26 cellular contexts compared by ENCODE assay signal in genomic region chr11:96763244-96763643, GRCh38.
"Had no signal": no experiment of that assay in that cellular context is flagged by ENCODE, and none has a peak within 500 bp of the region (broad histone marks: within the 10 kb centered on the region; RNA-seq: fewer than 3 reads in every experiment).

No MANE protein-coding gene starts in this region.

- H3K27ac Mint-ChIP-seq: activated CD8-positive, alpha-beta T cell treated with anti-CD3 and anti-CD28 coated beads for 36 hours; activated naive CD4-positive, alpha-beta T cell treated with anti-CD3 and anti-CD28 coated beads, Interleukin-2, amount 50 U/mL, for 72 hours; activated T-helper 2 cell treated with anti-CD3 and anti-CD28 coated beads, Interferon-gamma antibody, Interleukin-2, Interleukin-4, amounts not matched to agents 10 μg/mL and 5 μg/mL and 100 μg/mL, durations not matched to agents 14 hours and 24 hours and 36 hours; nephron; WTC11 had no signal

- DNase-seq: activated CD4-positive, alpha-beta T cell treated with anti-CD3 and anti-CD28 coated beads, Interleukin-2, amount 50 U/mL, for 1 hour; activated CD8-positive, alpha-beta T cell treated with anti-CD3 and anti-CD28 coated beads for 36 hours; activated naive CD4-positive, alpha-beta T cell; activated T-cell treated with anti-CD3 and anti-CD28 coated beads, Interleukin-2, amount 50 U/mL, for 4 hours; anterior cingulate cortex; body of pancreas; cortex of kidney; esophagus squamous epithelium; heart right ventricle; left ventricle myocardium inferior; pancreas; retina; stimulated activated CD4-positive, alpha-beta T cell treated with anti-CD3 and anti-CD28 coated beads, Interleukin-12 subunit alpha, Interleukin-12 subunit beta, amount 100 ng/mL, for 4 hours; stimulated activated CD4-positive, alpha-beta T cell treated with anti-CD3 and anti-CD28 coated beads, Interleukin-4, amount 100 ng/mL, for 1 hour; stimulated activated naive CD8-positive, alpha-beta T cell treated with anti-CD3 and anti-CD28 coated beads, Interleukin-15, Interleukin-2, amounts not matched to agents 100 U/mL and 50 U/mL, for 24 hours; testis; transverse colon had no signal

- H3K27ac ChIP-seq: body of pancreas, esophagus squamous epithelium, heart right ventricle, left ventricle myocardium inferior, neutrophil, pancreas, prostate gland, skin epidermis, testis, transverse colon had no signal

- H3K4me1 ChIP-seq: body of pancreas, esophagus squamous epithelium, heart right ventricle, left ventricle myocardium inferior, pancreas, prostate gland, testis, transverse colon had no signal

- H3K4me3 Mint-ChIP-seq: activated CD8-positive, alpha-beta T cell treated with anti-CD3 and anti-CD28 coated beads for 36 hours; activated T-cell treated with anti-CD3 and anti-CD28 coated beads, Interleukin-2, amount 50 U/mL, for 4 hours; nephron; WTC11 had no signal

- H3K4me1 Mint-ChIP-seq: nephron had no signal

- FAIRE-seq: pancreas, TTC549 had no signal

- H3K27me3 Mint-ChIP-seq: activated CD8-positive, alpha-beta T cell treated with anti-CD3 and anti-CD28 coated beads for 36 hours had no signal

- H3K27me3 ChIP-seq: body of pancreas, esophagus squamous epithelium, heart right ventricle, neutrophil, pancreas, testis, transverse colon had no signal

- H3K4me3 ChIP-seq: body of pancreas, esophagus squamous epithelium, heart right ventricle, left ventricle myocardium inferior, lung, pancreas, prostate gland, skin epidermis, testis, transverse colon had no signal

- H3K9me3 ChIP-seq: body of pancreas, esophagus squamous epithelium, heart right ventricle, left ventricle myocardium inferior, neutrophil, pancreas, prostate gland, testis, transverse colon had no signal

- H3K36me3 Mint-ChIP-seq: activated naive CD4-positive, alpha-beta T cell treated with anti-CD3 and anti-CD28 coated beads, Interleukin-2, amount 50 U/mL, for 72 hours; WTC11 had no signal

- H3K36me3 ChIP-seq: esophagus squamous epithelium, heart right ventricle, left ventricle myocardium inferior, neutrophil, pancreas, prostate gland, transverse colon had no signal
